ENCODE assay signal across 1 cellular context in genomic region chr14:28157887-28158791, GRCh38.
TF ChIP-seq lines count a peak whose summit lies in the region.

No MANE protein-coding gene starts in this region.

TF ChIP-seq in SK-N-SH treated with all-trans-retinoic acid at 6 μM for 48 hours, 23 proteins besides CTCF, POLR2A, EP300 and RAD21 (continued from another document):
- TF ChIP-seq CREB5 (CRISPR knock-in tag; IDR thresholded peaks at IDR 0.05; ENCODE audit: low read depth) (no peak), GLIS3 (CRISPR knock-in tag; IDR thresholded peaks at IDR 0.05) (no peak), PATZ1 (CRISPR knock-in tag; IDR thresholded peaks at IDR 0.05; ENCODE audit: borderline replicate concordance) (no peak), ZC3H10 (CRISPR knock-in tag; IDR thresholded peaks at IDR 0.05) (no peak), ZNF8 (CRISPR knock-in tag; IDR thresholded peaks at IDR 0.05) (no peak), POU6F1 (CRISPR knock-in tag; IDR thresholded peaks at IDR 0.05; ENCODE audit: borderline replicate concordance, low read depth) (no peak), BACH2 (CRISPR knock-in tag; IDR thresholded peaks at IDR 0.05; ENCODE audit: borderline replicate concordance) (no peak)
